Comparison of ENCODE assay signal across 8 cellular contexts in the genomic region with DNA sequence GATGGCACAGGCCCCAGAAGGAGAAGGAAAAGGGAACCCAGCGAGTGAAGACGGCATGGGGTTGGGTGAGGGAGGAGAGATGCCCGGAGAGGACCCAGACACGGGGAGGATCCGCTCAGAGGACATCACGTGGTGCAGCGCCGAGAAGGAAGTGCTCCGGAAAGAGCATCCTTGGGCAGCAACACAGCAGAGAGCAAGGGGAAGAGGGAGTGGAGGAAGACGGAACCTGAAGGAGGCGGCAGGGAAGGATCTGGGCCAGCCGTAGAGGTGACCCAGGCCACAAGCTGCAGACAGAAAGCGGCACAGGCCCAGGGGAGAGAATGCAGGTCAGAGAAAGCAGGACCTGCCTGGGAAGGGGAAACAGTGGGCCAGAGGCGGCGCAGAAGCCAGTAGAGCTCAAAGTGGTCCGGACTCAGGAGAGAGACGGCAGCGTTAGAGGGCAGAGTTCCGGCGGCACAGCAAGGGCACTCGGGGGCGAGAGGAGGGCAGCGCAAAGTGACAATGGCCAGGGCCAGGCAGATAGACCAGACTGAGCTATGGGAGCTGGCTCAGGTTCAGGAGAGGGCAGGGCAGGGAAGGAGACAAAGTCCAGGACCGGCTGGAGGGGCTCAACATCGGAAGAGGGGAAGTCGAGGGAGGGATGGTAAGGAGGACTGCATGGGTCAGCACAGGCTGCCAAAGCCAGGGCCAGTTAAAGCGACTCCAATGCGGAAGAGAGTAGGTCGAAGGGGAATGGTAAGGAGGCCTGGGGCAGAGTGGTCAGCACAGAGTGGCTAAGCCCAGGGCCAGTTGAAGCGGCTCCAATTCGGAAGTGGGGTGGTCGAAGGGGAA. TPM values are rescaled to one million over a fixed set of nuclear protein-coding genes. Genes with fewer than 3 reads are reported as not detected.
DNase-seq lines count a peak whose midpoint lies in the region; ATAC-seq, FAIRE-seq and TF ChIP-seq lines count a peak whose summit lies in the region.

No MANE protein-coding gene starts in this region.

- 4 to 6% methylated on average over 32 of the region's 32 CpGs for WGBS in thyroid gland, 2 donors

- no peak for DNase-seq in AG09309 (ENCODE audit: low read depth)
- peak; percentile 82 for DNase-seq in GM19238 (ENCODE audit: insufficient read length, low spot score)
- peak; percentile 70 for DNase-seq in activated naive CD4-positive, alpha-beta T cell treated with anti-CD3 and anti-CD28 coated beads for 36 hours
- peak; percentile 81 to 84 for DNase-seq in frontal cortex (ENCODE audit: low spot score in 2 of 2)
- DNase-seq in neural crest cell (ENCODE audit: low read depth, low spot score): peak; percentile 29
- peak; percentile 23 to 45 for DNase-seq in thyroid gland

- intact Hi-C loops in activated naive CD4-positive, alpha-beta T cell treated with anti-CD3 and anti-CD28 coated beads for 36 hours (cut with micrococcal nuclease): loop anchor here (1.0 to 5.0 kb wide), 11 partner anchors 36 to 652 kb away; a partner anchor contains a TSS
- intact Hi-C loops in thyroid gland (cut with DNase I): no loop called here

- no peak for TF ChIP-seq CTCF in AG09309 (IDR thresholded peaks at IDR 0.05; ENCODE audit: control insufficient read depth, insufficient read depth, low read depth, low read length, missing control alignments)
- no peak for TF ChIP-seq CTCF in neural crest cell (conservative IDR thresholded peaks at IDR 0.05)
- TF ChIP-seq CTCF in thyroid gland (IDR thresholded peaks at IDR 0.05): no peak

- peak overlapping the region; percentile 35 to 72 (median 69) for H3K27ac ChIP-seq in thyroid gland

- H3K4me3 Mint-ChIP-seq in activated naive CD4-positive, alpha-beta T cell treated with anti-CD3 and anti-CD28 coated beads for 36 hours: peak overlapping the region; percentile 90
- H3K4me3 Mint-ChIP-seq in neural crest cell: peak overlapping the region; percentile 92

- H3K9me3 Mint-ChIP-seq in activated naive CD4-positive, alpha-beta T cell treated with anti-CD3 and anti-CD28 coated beads for 36 hours: no peaks in the 10 kb centered on the region
- H3K9me3 Mint-ChIP-seq in neural crest cell: no peaks in the 10 kb centered on the region

- peaks cover 0 to 5% of the 10 kb centered on the region in 2 donors for H3K36me3 ChIP-seq in thyroid gland

- H3K27me3 Mint-ChIP-seq in activated naive CD4-positive, alpha-beta T cell treated with anti-CD3 and anti-CD28 coated beads for 36 hours (ENCODE audit: low read depth): peaks cover under 1% of the 10 kb centered on the region
- peaks cover 15% of the 10 kb centered on the region for H3K27me3 Mint-ChIP-seq in neural crest cell (ENCODE audit: low read depth)

- FAIRE-seq in frontal cortex (lab: Jason Lieb, UNC): no peak

- H3K36me3 Mint-ChIP-seq in activated naive CD4-positive, alpha-beta T cell treated with anti-CD3 and anti-CD28 coated beads for 36 hours (ENCODE audit: low read depth): no peaks in the 10 kb centered on the region
- H3K36me3 Mint-ChIP-seq in neural crest cell (ENCODE audit: low read depth): no peaks in the 10 kb centered on the region

- H3K27me3 ChIP-seq in thyroid gland: no peaks in the 10 kb centered on the region

- CTCF ChIA-PET in activated naive CD4-positive, alpha-beta T cell treated with anti-CD3 and anti-CD28 coated beads for 36 hours (lab: Charles Lee): no interaction called here

- H3K4me3 ChIP-seq in AG09309 (ENCODE audit: control insufficient read depth, low read depth, low read length) (peak overlapping the region; percentile 98), thyroid gland (replicated peaks in 1 of 3) (peak overlapping the region; percentile 75 to 91 (median 77))

- H3K9me3 ChIP-seq in thyroid gland: no peaks in the 10 kb centered on the region

- H3K27ac Mint-ChIP-seq in activated naive CD4-positive, alpha-beta T cell treated with anti-CD3 and anti-CD28 coated beads for 36 hours: peak overlapping the region; percentile 62
- H3K27ac Mint-ChIP-seq in neural crest cell (ENCODE audit: unreplicated experiment): peak overlapping the region; percentile 93

- peaks cover 36 to 51% of the 10 kb centered on the region in 2 donors for H3K4me1 ChIP-seq in thyroid gland

- ATAC-seq in GM21526 (IDR thresholded peaks at IDR 0.05; ENCODE audit: low FRiP score, unreplicated experiment): no peak

- no peak for TF ChIP-seq POLR2A in thyroid gland (IDR thresholded peaks at IDR 0.05)

- H3K4me1 Mint-ChIP-seq in activated naive CD4-positive, alpha-beta T cell treated with anti-CD3 and anti-CD28 coated beads for 36 hours (ENCODE audit: low read depth): peaks cover 23% of the 10 kb centered on the region
- H3K4me1 Mint-ChIP-seq in neural crest cell: peaks cover 44% of the 10 kb centered on the region

TF ChIP-seq in PFSK-1, 5 proteins besides CTCF, POLR2A, EP300 and RAD21:
- TF ChIP-seq POLR2AphosphoS5 (IDR thresholded peaks at IDR 0.05; ENCODE audit: low read depth, low read length) (peak; percentile 29; the same call in 1 of the 2 replicates), FOXP2 (optimal IDR thresholded peaks at IDR 0.05; ENCODE audit: borderline replicate concordance, extremely low read depth, extremely low read length, insufficient read depth) (no peak), SIN3A (IDR thresholded peaks at IDR 0.05; ENCODE audit: borderline replicate concordance, insufficient read depth, low read length) (peak; percentile 78; the same call in 1 of the 2 replicates), TAF1 (IDR thresholded peaks at IDR 0.05; ENCODE audit: borderline replicate concordance, insufficient read depth, low read length) (no peak; the same call in 1 of the 2 replicates)
- TF ChIP-seq, protein P1, sequence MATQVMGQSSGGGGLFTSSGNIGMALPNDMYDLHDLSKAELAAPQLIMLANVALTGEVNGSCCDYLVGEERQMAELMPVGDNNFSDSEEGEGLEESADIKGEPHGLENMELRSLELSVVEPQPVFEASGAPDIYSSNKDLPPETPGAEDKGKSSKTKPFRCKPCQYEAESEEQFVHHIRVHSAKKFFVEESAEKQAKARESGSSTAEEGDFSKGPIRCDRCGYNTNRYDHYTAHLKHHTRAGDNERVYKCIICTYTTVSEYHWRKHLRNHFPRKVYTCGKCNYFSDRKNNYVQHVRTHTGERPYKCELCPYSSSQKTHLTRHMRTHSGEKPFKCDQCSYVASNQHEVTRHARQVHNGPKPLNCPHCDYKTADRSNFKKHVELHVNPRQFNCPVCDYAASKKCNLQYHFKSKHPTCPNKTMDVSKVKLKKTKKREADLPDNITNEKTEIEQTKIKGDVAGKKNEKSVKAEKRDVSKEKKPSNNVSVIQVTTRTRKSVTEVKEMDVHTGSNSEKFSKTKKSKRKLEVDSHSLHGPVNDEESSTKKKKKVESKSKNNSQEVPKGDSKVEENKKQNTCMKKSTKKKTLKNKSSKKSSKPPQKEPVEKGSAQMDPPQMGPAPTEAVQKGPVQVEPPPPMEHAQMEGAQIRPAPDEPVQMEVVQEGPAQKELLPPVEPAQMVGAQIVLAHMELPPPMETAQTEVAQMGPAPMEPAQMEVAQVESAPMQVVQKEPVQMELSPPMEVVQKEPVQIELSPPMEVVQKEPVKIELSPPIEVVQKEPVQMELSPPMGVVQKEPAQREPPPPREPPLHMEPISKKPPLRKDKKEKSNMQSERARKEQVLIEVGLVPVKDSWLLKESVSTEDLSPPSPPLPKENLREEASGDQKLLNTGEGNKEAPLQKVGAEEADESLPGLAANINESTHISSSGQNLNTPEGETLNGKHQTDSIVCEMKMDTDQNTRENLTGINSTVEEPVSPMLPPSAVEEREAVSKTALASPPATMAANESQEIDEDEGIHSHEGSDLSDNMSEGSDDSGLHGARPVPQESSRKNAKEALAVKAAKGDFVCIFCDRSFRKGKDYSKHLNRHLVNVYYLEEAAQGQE (IDR thresholded peaks at IDR 0.05; ENCODE audit: insufficient read depth in 1 of 2, low read depth in 2 of 2, low read length in 2 of 2): no peak

RNA-seq across cellular contexts. Expression of a gene that starts 1.0 kb away (rescaled TPM):
- polyA plus RNA-seq in PFSK-1 (2012; ENCODE audit: insufficient read length, low read depth): 140 TPM
- total RNA-seq in activated naive CD4-positive, alpha-beta T cell treated with anti-CD3 and anti-CD28 coated beads for 36 hours: 10 to 100 TPM; 41.2 to 42.1 TPM
- total RNA-seq in frontal cortex (16.7 TPM), neural crest cell (107 and 108 TPM in 2 replicates), thyroid gland (100 to 1,000 TPM in 1 of 4 donors, 10 to 100 TPM in 3; 40.0 to 110 (median 76.1) TPM)

RNA-seq across cellular contexts. Expression of a gene that starts 32.6 kb away (rescaled TPM):
- polyA plus RNA-seq in PFSK-1 (2012; ENCODE audit: insufficient read length, low read depth): 268 TPM
- total RNA-seq in activated naive CD4-positive, alpha-beta T cell treated with anti-CD3 and anti-CD28 coated beads for 36 hours: not detected
- total RNA-seq in frontal cortex (2.4 TPM), neural crest cell (1.1 TPM in 1 of 2 replicates, not detected in the other), thyroid gland (not detected)

RNA-seq across cellular contexts. Expression of a gene that starts 40.8 kb away (rescaled TPM):
- 5.9 TPM for polyA plus RNA-seq in PFSK-1 (2012; ENCODE audit: insufficient read length, low read depth)
- under 1 TPM; 0.88 to 0.89 TPM for total RNA-seq in activated naive CD4-positive, alpha-beta T cell treated with anti-CD3 and anti-CD28 coated beads for 36 hours
- 2.9 TPM for total RNA-seq in frontal cortex
- total RNA-seq in neural crest cell: 22.4 TPM in 2 replicates
- total RNA-seq in thyroid gland: 10 to 100 TPM; 60.6 to 84.8 (median 73.3) TPM

RNA-seq across cellular contexts. Expression of a gene that starts 41.1 kb away (rescaled TPM):
- polyA plus RNA-seq in PFSK-1 (2012; ENCODE audit: insufficient read length, low read depth): 5.7 TPM
- not detected for total RNA-seq in activated naive CD4-positive, alpha-beta T cell treated with anti-CD3 and anti-CD28 coated beads for 36 hours
- total RNA-seq in frontal cortex (0.41 TPM), neural crest cell (5.4 and 6.5 TPM in 2 replicates), thyroid gland (not detected)

RNA-seq across cellular contexts. Expression of a gene that starts 50.0 kb away (rescaled TPM):
- 36.8 TPM for polyA plus RNA-seq in PFSK-1 (2012; ENCODE audit: insufficient read length, low read depth)
- total RNA-seq in activated naive CD4-positive, alpha-beta T cell treated with anti-CD3 and anti-CD28 coated beads for 36 hours: not detected
- total RNA-seq in frontal cortex (not detected), neural crest cell (9.5 and 10.4 TPM in 2 replicates), thyroid gland (1 to 10 TPM; 3.3 to 9.1 (median 5.5) TPM)
